28 cellular contexts compared by ENCODE assay signal in the genomic region with DNA sequence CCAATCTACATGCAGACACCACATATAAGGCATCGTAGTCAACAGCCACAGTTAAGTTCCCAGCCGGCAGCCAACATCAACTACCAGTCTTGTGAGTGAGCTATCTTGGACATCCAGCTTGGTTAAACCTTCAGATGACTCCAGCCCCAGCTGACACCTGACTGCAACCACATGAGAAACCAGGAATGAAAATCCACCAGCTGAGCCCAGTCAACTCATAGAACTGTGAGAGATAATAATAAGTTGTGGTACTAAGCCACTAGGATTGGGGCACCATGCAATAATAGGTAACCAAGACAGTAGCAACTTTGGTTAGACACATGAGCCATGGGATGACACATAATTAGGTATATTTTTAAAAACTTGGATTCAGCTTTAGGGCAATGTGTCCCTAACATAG.
"Had no signal": no experiment of that assay in that cellular context is flagged by ENCODE, and none has a peak within 500 bp of the region (broad histone marks: within the 10 kb centered on the region; RNA-seq: fewer than 3 reads in every experiment).

No MANE protein-coding gene starts in this region.

- H3K4me3 ChIP-seq: coronary artery, dorsolateral prefrontal cortex had no signal

- H3K4me3 Mint-ChIP-seq: activated B cell treated with CpG ODN at 0.5 μM for 24 hours; activated CD8-positive, alpha-beta T cell treated with anti-CD3 and anti-CD28 coated beads for 36 hours; activated naive CD8-positive, alpha-beta T cell; central memory CD8-positive, alpha-beta T cell; dendritic cell treated with granulocyte-macrophage colony-stimulating factor and Interleukin-4, amounts not matched to agents 40 ng/mL and 50 ng/mL, for 4 days; endodermal cell; T-helper 17 cell; T-helper 2 cell treated with Interferon-gamma antibody and Interleukin-4, amounts not matched to agents 5 μg/mL and 100 μg/mL, for 36 hours had no signal

- H3K27ac ChIP-seq: brain microvascular endothelial cell, coronary artery, dorsolateral prefrontal cortex, WERI-Rb-1 had no signal

- DNase-seq: activated B cell treated with CpG ODN at 0.5 μM for 24 hours; activated CD4-positive, alpha-beta T cell treated with anti-CD3 and anti-CD28 coated beads for 48 hours; activated CD4-positive, alpha-beta T cell treated with anti-CD3 and anti-CD28 coated beads, Interleukin-2, amount 50 U/mL, for 1 hour; activated CD4-positive, alpha-beta T cell treated with anti-CD3 and anti-CD28 coated beads, Interleukin-2, amount 50 U/mL, for 48 hours; activated CD8-positive, alpha-beta memory T cell treated with anti-CD3 and anti-CD28 coated beads for 24 hours; activated CD8-positive, alpha-beta T cell treated with anti-CD3 and anti-CD28 coated beads for 36 hours; activated gamma-delta T cell; activated naive CD4-positive, alpha-beta T cell treated with Interleukin-2 at 50 U/mL for 16 hours; activated T-cell treated with anti-CD3 and anti-CD28 coated beads, Interleukin-2, amount 50 U/mL, for 48 hours; amniotic stem cell; anterior cingulate cortex; brain microvascular endothelial cell; dorsolateral prefrontal cortex; effector memory CD4-positive, alpha-beta T cell; endodermal cell; foreskin fibroblast; head of caudate nucleus; T-helper 1 cell; T-helper 17 cell; T1000; WERI-Rb-1 had no signal

- ATAC-seq: activated CD4-positive, CD25-positive, alpha-beta regulatory T cell treated with anti-CD3 and anti-CD28 coated beads, Interleukin-2, amount 50 U/mL, for 24 hours; activated CD8-positive, alpha-beta T cell treated with anti-CD3 and anti-CD28 coated beads for 36 hours; esophagus mucosa; T-helper 17 cell had no signal

- H3K27ac Mint-ChIP-seq: activated B cell treated with CpG ODN at 0.5 μM for 24 hours; activated CD8-positive, alpha-beta T cell treated with anti-CD3 and anti-CD28 coated beads for 36 hours; activated naive CD8-positive, alpha-beta T cell; dendritic cell treated with granulocyte-macrophage colony-stimulating factor and Interleukin-4, amounts not matched to agents 40 ng/mL and 50 ng/mL, for 4 days; endodermal cell; T-helper 17 cell; T-helper 2 cell treated with Interferon-gamma antibody and Interleukin-4, amounts not matched to agents 5 μg/mL and 100 μg/mL, for 36 hours had no signal

- H3K27me3 Mint-ChIP-seq: activated B cell treated with CpG ODN at 0.5 μM for 24 hours; activated CD8-positive, alpha-beta T cell treated with anti-CD3 and anti-CD28 coated beads for 36 hours; activated naive CD8-positive, alpha-beta T cell; central memory CD8-positive, alpha-beta T cell; T-helper 17 cell had no signal

- H3K36me3 ChIP-seq: brain microvascular endothelial cell, WERI-Rb-1 had no signal

- H3K27me3 ChIP-seq: brain microvascular endothelial cell had no signal
